Comparison of ENCODE assay signal across 12 cellular contexts in the genomic region with DNA sequence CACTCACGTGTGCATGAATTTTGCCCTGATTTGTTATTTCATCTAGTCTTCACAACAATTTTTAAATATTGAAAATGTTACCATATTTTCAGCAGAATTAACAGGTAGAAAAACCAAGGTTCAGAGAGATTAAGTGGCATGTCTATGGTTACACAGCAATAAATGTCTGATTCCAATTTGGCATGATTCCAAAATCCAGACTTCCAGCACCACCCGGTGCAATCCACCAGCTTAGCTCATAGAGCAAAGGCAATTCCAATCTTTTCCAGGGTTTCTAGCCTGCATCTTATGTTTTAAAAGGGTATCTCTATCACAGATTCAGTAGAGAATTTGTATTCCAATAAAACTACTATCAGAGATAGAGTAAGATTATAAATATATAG.
"Had no signal": no experiment of that assay in that cellular context is flagged by ENCODE, and none has a peak within 500 bp of the region (broad histone marks: within the 10 kb centered on the region; RNA-seq: fewer than 3 reads in every experiment).

No MANE protein-coding gene starts in this region.

- H3K27ac ChIP-seq: body of pancreas, foreskin keratinocyte, left lung, upper lobe of left lung had no signal

- ATAC-seq: natural killer cell had no signal

- H3K36me3 ChIP-seq: left lung, upper lobe of left lung had no signal

- DNase-seq: activated B cell treated with CpG ODN at 0.5 μM for 24 hours; activated CD4-positive, alpha-beta T cell treated with anti-CD3 and anti-CD28 coated beads for 4 hours; activated effector memory CD4-positive, alpha-beta T cell treated with anti-CD3 and anti-CD28 coated beads, Interleukin-2, amount 50 U/mL, for 16 hours; activated naive CD4-positive, alpha-beta T cell treated with anti-CD3 and anti-CD28 coated beads, Interleukin-2, amount 50 U/mL, for 16 hours; effector CD4-positive, alpha-beta T cell; left lung; natural killer cell; stimulated activated CD4-positive, alpha-beta T cell treated with anti-CD3 and anti-CD28 coated beads, Interleukin-4, amount 100 ng/mL, for 24 hours; stimulated activated naive CD4-positive, alpha-beta T cell treated with Interleukin-2 at 50 U/mL for 16 hours had no signal

- H3K4me3 ChIP-seq: body of pancreas, left lung, upper lobe of left lung had no signal

- H3K9me3 ChIP-seq: body of pancreas, left lung, upper lobe of left lung had no signal

- H3K4me1 ChIP-seq: body of pancreas, foreskin keratinocyte, left lung had no signal

- H3K27me3 ChIP-seq: body of pancreas, foreskin keratinocyte, left lung, upper lobe of left lung had no signal
